In the genomic region with DNA sequence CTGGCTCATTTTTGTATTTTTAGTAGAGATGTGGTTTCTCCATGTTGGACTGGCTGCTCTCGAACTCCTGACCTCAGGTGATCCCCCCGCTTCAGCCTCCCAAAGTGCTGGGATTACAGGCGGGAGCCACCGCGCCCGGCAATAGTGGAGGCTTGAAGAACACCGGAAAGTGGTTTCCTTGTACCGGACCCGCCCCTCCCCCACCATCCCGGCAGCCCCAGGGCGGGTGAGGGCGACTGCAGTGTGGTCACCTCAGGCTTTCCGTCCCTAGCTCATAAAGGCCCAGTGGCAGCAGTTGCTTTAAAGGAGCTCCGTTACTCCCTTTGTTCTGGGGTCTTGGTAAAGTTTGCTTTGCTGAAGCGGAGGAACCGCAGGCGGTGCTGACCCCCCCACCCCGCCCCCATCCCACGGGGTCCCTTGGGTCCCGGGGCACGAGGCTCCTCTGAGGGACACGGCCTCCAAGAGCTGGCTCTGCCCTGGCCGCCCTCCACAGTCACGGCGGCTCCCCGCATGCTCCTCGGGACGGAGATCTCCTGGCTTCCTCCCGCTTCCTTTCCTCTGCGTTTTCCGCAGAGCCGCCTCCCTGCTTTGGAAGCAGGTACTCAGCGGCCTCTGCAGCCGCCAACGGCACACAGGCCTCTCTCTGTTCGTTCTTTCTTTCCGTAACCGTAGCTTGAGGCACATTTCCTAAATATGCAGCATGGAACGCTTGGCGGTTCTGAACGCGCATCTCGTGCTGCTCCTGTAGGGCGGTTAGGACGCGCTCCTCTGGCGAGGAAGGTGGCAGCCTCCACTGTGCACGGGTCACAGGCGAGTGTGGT, we compare ENCODE assay signal across 22 cellular contexts.
"Had no signal": no experiment of that assay in that cellular context is flagged by ENCODE, and none has a peak within 500 bp of the region (broad histone marks: within the 10 kb centered on the region; RNA-seq: fewer than 3 reads in every experiment).

No MANE protein-coding gene starts in this region.

- H3K9me3 Mint-ChIP-seq: activated naive CD4-positive, alpha-beta T cell treated with anti-CD3 and anti-CD28 coated beads for 36 hours; activated naive CD8-positive, alpha-beta T cell treated with anti-CD3 and anti-CD28 coated beads, Interleukin-2, amount 10 ng/mL, durations not matched to agents 7 days and 5 days; natural killer cell treated with Interleukin-12 subunit alpha and Interleukin-12 subunit beta and Interleukin-15 and Interleukin-18, amount 100 ng/mL, for 72 hours; stimulated activated memory B cell treated with anti-CD40 and anti-IgM and Interleukin-4, amounts not matched to agents 10 μg/mL and 1 μg/mL and 100 μg/mL, for 72 hours; T-helper 1 cell treated with Interleukin-12 subunit alpha and Interleukin-12 subunit beta and Interleukin-4 antibody, amounts not matched to agents 30 μg/mL and 1 μg/mL, for 36 hours had no signal

- ATAC-seq: left lung; natural killer cell treated with Interleukin-12 subunit alpha and Interleukin-12 subunit beta and Interleukin-15 and Interleukin-18, amount 100 ng/mL, for 72 hours; stimulated activated memory B cell treated with anti-CD40 and anti-IgM and Interleukin-4, amounts not matched to agents 10 μg/mL and 1 μg/mL and 100 μg/mL, for 72 hours had no signal

- H2AFZ ChIP-seq: hepatocyte had no signal

- H3K36me3 Mint-ChIP-seq: activated naive CD8-positive, alpha-beta T cell treated with anti-CD3 and anti-CD28 coated beads, Interleukin-2, amount 10 ng/mL, durations not matched to agents 7 days and 5 days had no signal

- H3K9me3 ChIP-seq: left lung, sigmoid colon, thoracic aorta, upper lobe of left lung had no signal

- H3K4me1 ChIP-seq: left lung, sigmoid colon, upper lobe of left lung had no signal

- H3K27ac Mint-ChIP-seq: activated naive CD4-positive, alpha-beta T cell treated with anti-CD3 and anti-CD28 coated beads for 36 hours; activated naive CD8-positive, alpha-beta T cell treated with anti-CD3 and anti-CD28 coated beads, Interleukin-2, amount 10 ng/mL, durations not matched to agents 7 days and 5 days; natural killer cell treated with Interleukin-12 subunit alpha and Interleukin-12 subunit beta and Interleukin-15 and Interleukin-18, amount 100 ng/mL, for 72 hours; stimulated activated memory B cell treated with anti-CD40 and anti-IgM and Interleukin-4, amounts not matched to agents 10 μg/mL and 1 μg/mL and 100 μg/mL, for 72 hours; T-helper 1 cell treated with Interleukin-12 subunit alpha and Interleukin-12 subunit beta and Interleukin-4 antibody, amounts not matched to agents 30 μg/mL and 1 μg/mL, for 36 hours had no signal

- H3K4me3 Mint-ChIP-seq: activated naive CD4-positive, alpha-beta T cell treated with anti-CD3 and anti-CD28 coated beads for 36 hours; activated naive CD8-positive, alpha-beta T cell treated with anti-CD3 and anti-CD28 coated beads, Interleukin-2, amount 10 ng/mL, durations not matched to agents 7 days and 5 days; natural killer cell treated with Interleukin-12 subunit alpha and Interleukin-12 subunit beta and Interleukin-15 and Interleukin-18, amount 100 ng/mL, for 72 hours; stimulated activated memory B cell treated with anti-CD40 and anti-IgM and Interleukin-4, amounts not matched to agents 10 μg/mL and 1 μg/mL and 100 μg/mL, for 72 hours; T-helper 1 cell treated with Interleukin-12 subunit alpha and Interleukin-12 subunit beta and Interleukin-4 antibody, amounts not matched to agents 30 μg/mL and 1 μg/mL, for 36 hours had no signal

- H3K4me1 Mint-ChIP-seq: activated naive CD8-positive, alpha-beta T cell treated with anti-CD3 and anti-CD28 coated beads, Interleukin-2, amount 10 ng/mL, durations not matched to agents 7 days and 5 days had no signal

- DNase-seq: activated CD4-positive, alpha-beta T cell treated with anti-CD3 and anti-CD28 coated beads for 4 hours; activated CD4-positive, alpha-beta T cell treated with anti-CD3 and anti-CD28 coated beads, Interleukin-2, amount 50 U/mL, for 48 hours; activated CD4-positive, CD25-positive, alpha-beta regulatory T cell; activated effector memory CD4-positive, alpha-beta T cell treated with Interleukin-2 at 50 U/mL for 16 hours; activated naive CD4-positive, alpha-beta T cell treated with anti-CD3 and anti-CD28 coated beads for 36 hours; activated naive CD8-positive, alpha-beta T cell treated with anti-CD3 and anti-CD28 coated beads, Interleukin-2, amount 10 ng/mL, durations not matched to agents 7 days and 5 days; activated T-cell treated with anti-CD3 and anti-CD28 coated beads, Interleukin-2, amount 50 U/mL, for 48 hours; amniotic stem cell; dermis blood vessel endothelial cell; effector CD8-positive, alpha-beta T cell; foreskin melanocyte; kidney glomerular epithelial cell; sigmoid colon; stimulated activated CD4-positive, alpha-beta T cell treated with anti-CD3 and anti-CD28 coated beads, Interleukin-15, amount 100 ng/mL, for 24 hours; upper lobe of left lung had no signal

- H3K4me2 ChIP-seq: hepatocyte, smooth muscle cell had no signal

- H3K4me3 ChIP-seq: hepatocyte, left lung, sigmoid colon, smooth muscle cell, thoracic aorta, upper lobe of left lung had no signal

- H3K27me3 ChIP-seq: hepatocyte, left lung, sigmoid colon, upper lobe of left lung had no signal

- H3K27ac ChIP-seq: hepatocyte, left lung, sigmoid colon, thoracic aorta, upper lobe of left lung had no signal

- H3K27me3 Mint-ChIP-seq: activated naive CD8-positive, alpha-beta T cell treated with anti-CD3 and anti-CD28 coated beads, Interleukin-2, amount 10 ng/mL, durations not matched to agents 7 days and 5 days; natural killer cell treated with Interleukin-12 subunit alpha and Interleukin-12 subunit beta and Interleukin-15 and Interleukin-18, amount 100 ng/mL, for 72 hours; stimulated activated memory B cell treated with anti-CD40 and anti-IgM and Interleukin-4, amounts not matched to agents 10 μg/mL and 1 μg/mL and 100 μg/mL, for 72 hours had no signal

- H3K79me2 ChIP-seq: hepatocyte had no signal
